In the genomic region with DNA sequence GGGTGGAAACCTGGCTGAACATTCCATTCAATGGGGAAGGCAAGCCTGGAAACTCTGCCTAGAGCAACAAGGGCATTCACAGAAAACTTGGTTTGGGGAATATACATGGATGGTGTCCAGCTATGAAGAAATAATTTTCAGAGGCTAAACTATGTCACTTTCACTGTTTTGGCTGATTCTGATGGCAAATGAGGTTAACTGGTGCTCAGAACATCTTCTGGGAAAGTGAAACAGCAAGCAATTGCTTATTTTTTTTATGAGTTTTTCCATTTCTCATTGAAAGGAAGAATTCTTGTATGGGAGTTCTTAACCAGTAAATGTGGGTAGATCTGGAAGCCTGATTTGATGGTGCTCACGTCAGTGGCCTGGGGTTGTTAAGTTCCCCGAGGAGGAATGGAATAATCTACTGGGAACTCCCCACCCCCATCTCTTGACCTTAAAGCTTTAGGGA, we compare ENCODE assay signal across 17 cellular contexts.
DNase-seq lines count a peak whose midpoint lies in the region; ATAC-seq and TF ChIP-seq lines count a peak whose summit lies in the region.
"Had no signal": no experiment of that assay in that cellular context is flagged by ENCODE, and none has a peak within 500 bp of the region (broad histone marks: within the 10 kb centered on the region; RNA-seq: fewer than 3 reads in every experiment).

No MANE protein-coding gene starts in this region.

- no peak overlapping the region for H3K4me3 ChIP-seq in body of pancreas
- no peak overlapping the region for H3K4me3 ChIP-seq in muscle layer of duodenum (ENCODE audit: low read depth in 1 of 2, low read length in 2 of 2)
- H3K4me3 ChIP-seq in tibial artery, result no peak overlapping the region
- H3K4me3 ChIP-seq: dorsolateral prefrontal cortex, ovary, upper lobe of left lung had no signal

- no peak for DNase-seq in activated CD4-positive, alpha-beta T cell treated with anti-CD3 and anti-CD28 coated beads, Interleukin-2, amount 10 ng/mL, durations not matched to agents 24 days and 14 days
- no peak for DNase-seq in activated CD4-positive, alpha-beta T cell treated with anti-CD3 and anti-CD28 coated beads for 48 hours
- DNase-seq in body of pancreas (peak in 1 of 4 donors; percentile 9), tibial artery (no peak), AG08396 (ENCODE audit: low spot score) (no peak), head of caudate nucleus (no peak)
- DNase-seq: COR-L47, dorsolateral prefrontal cortex, foreskin keratinocyte, mesenchymal stem cell, NCI-H187, ovary, T-helper 17 cell, upper lobe of left lung had no signal

- H3K4me3 Mint-ChIP-seq in activated CD4-positive, alpha-beta T cell treated with anti-CD3 and anti-CD28 coated beads, Interleukin-2, amount 10 ng/mL, durations not matched to agents 24 days and 14 days, result no peak overlapping the region
- H3K4me3 Mint-ChIP-seq: T-helper 17 cell had no signal

- 61 to 72% methylated on average over 2 of the region's 2 CpGs for WGBS in body of pancreas, 2 donors

- H3K36me3 ChIP-seq in body of pancreas (replicated peaks in 1 of 2; ENCODE audit: insufficient read depth in 1 of 2, low read depth in 2 of 2), result no peaks in the 10 kb centered on the region
- H3K36me3 ChIP-seq in muscle layer of duodenum (ENCODE audit: control insufficient read depth in 1 of 2, insufficient read depth in 2 of 2, low read length in 2 of 2), result no peaks in the 10 kb centered on the region
- H3K36me3 ChIP-seq in tibial artery, result no peaks in the 10 kb centered on the region
- H3K36me3 ChIP-seq: ovary, upper lobe of left lung had no signal

- H3K27ac ChIP-seq in body of pancreas (no peak overlapping the region), muscle layer of duodenum (ENCODE audit: low read length) (peak overlapping the region; percentile 48), tibial artery (peak overlapping the region; percentile 30 to 64)
- H3K27ac ChIP-seq: foreskin keratinocyte, ovary had no signal

- no peaks in the 10 kb centered on the region for H3K9me3 ChIP-seq in body of pancreas
- H3K9me3 ChIP-seq in muscle layer of duodenum (ENCODE audit: control insufficient read depth in 1 of 2, low read length in 2 of 2), result no peaks in the 10 kb centered on the region
- H3K9me3 ChIP-seq in tibial artery, result no peaks in the 10 kb centered on the region
- H3K9me3 ChIP-seq: ovary, upper lobe of left lung had no signal

- TF ChIP-seq POLR2A in body of pancreas (IDR thresholded peaks at IDR 0.05), result no peak

- H3K27ac Mint-ChIP-seq in activated CD4-positive, alpha-beta T cell treated with anti-CD3 and anti-CD28 coated beads, Interleukin-2, amount 10 ng/mL, durations not matched to agents 24 days and 14 days, result peak overlapping the region; percentile 26
- H3K27ac Mint-ChIP-seq: T-helper 17 cell had no signal

- no peaks in the 10 kb centered on the region for H3K27me3 Mint-ChIP-seq in activated CD4-positive, alpha-beta T cell treated with anti-CD3 and anti-CD28 coated beads, Interleukin-2, amount 10 ng/mL, durations not matched to agents 24 days and 14 days
- H3K27me3 Mint-ChIP-seq: T-helper 17 cell had no signal

- peak; percentile 52 for ATAC-seq in body of pancreas
- ATAC-seq in GM19351 (IDR thresholded peaks at IDR 0.05; ENCODE audit: unreplicated experiment), result no peak
- ATAC-seq: activated CD4-positive, CD25-positive, alpha-beta regulatory T cell treated with anti-CD3 and anti-CD28 coated beads, Interleukin-2, amount 50 U/mL, for 24 hours; foreskin keratinocyte; T-helper 17 cell had no signal

- intact Hi-C loops in activated CD4-positive, alpha-beta T cell treated with anti-CD3 and anti-CD28 coated beads, Interleukin-2, amount 10 ng/mL, durations not matched to agents 24 days and 14 days (cut with micrococcal nuclease), result no loop called here
- intact Hi-C loops in body of pancreas (cut with DNase I) (no loop called here), tibial artery (cut with DNase I; ENCODE audit: low total_unique reads) (no loop called here), head of caudate nucleus (cut with DNase I) (no loop called here)

- H3K4me1 ChIP-seq in body of pancreas (no peaks in the 10 kb centered on the region), muscle layer of duodenum (ENCODE audit: control insufficient read depth in 1 of 2, insufficient read depth in 2 of 2, low read length in 2 of 2) (peaks cover 0 to 4% of the 10 kb centered on the region in 2 donors), tibial artery (peaks cover 0 to 18% (median 8%) of the 10 kb centered on the region in 4 donors)

- H3K27me3 ChIP-seq in body of pancreas (no peaks in the 10 kb centered on the region), muscle layer of duodenum (ENCODE audit: low read depth, low read length) (no peaks in the 10 kb centered on the region), tibial artery (no peaks in the 10 kb centered on the region)
- H3K27me3 ChIP-seq: dorsolateral prefrontal cortex, foreskin keratinocyte, ovary, upper lobe of left lung had no signal

- H3K9me3 Mint-ChIP-seq in activated CD4-positive, alpha-beta T cell treated with anti-CD3 and anti-CD28 coated beads, Interleukin-2, amount 10 ng/mL, durations not matched to agents 24 days and 14 days, result peaks cover 13% of the 10 kb centered on the region

- H3K4me1 Mint-ChIP-seq in activated CD4-positive, alpha-beta T cell treated with anti-CD3 and anti-CD28 coated beads, Interleukin-2, amount 10 ng/mL, durations not matched to agents 24 days and 14 days, result peaks cover 8% of the 10 kb centered on the region
- H3K4me1 Mint-ChIP-seq: T-helper 17 cell had no signal

- no peaks in the 10 kb centered on the region for H3K36me3 Mint-ChIP-seq in activated CD4-positive, alpha-beta T cell treated with anti-CD3 and anti-CD28 coated beads, Interleukin-2, amount 10 ng/mL, durations not matched to agents 24 days and 14 days (ENCODE audit: low read depth)

- TF ChIP-seq CTCF in body of pancreas (IDR thresholded peaks at IDR 0.05) (no peak), tibial artery (IDR thresholded peaks at IDR 0.05) (no peak)

Comparison
In these comparisons a context has a peak if more than half of its experiments do, and no peak if none do; other contexts are left out.
1. H3K27ac ChIP-seq: peak in muscle layer of duodenum (single experiment) and tibial artery (2 of 2); none in body of pancreas (0 of 4).